Comparison of ENCODE assay signal across 8 cellular contexts in the genomic region with DNA sequence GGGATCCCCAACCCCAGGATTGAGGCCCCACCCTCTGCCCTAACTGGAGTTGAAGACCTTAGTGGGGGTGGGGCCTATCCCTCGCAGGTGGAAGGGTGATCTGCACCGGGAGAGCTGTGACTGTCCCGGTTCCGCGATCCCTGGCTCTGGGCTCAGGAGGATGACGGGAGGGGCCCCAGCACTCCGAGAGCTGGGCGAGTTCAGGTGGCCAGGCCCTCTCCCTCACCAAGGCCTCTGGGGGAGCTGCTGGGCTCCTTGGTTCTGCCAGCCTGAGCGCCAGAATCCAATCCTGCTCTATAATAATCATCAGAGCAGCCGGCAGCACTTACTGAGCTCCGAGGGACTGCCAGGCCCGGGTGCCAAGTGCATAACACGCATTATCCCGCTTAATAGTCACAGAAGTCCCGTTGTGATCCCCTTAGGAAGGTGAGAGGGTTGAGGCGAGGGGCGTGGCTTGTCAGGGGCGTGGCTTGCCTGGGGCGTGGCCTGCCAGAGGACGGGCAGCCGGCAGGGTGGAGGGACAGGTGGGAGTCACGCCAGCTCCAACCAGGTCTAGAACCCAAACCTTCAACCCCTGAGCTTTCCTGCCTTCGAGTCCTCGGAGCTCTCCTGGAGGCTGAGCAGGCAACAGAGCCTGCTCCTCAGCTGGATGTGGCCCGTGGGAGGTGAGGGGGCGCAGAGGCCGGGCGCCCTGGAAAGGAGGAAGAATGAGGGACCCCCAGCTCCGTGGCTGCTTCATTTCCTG. TPM values are rescaled to one million over a fixed set of nuclear protein-coding genes. Genes with fewer than 3 reads are reported as not detected.
DNase-seq lines count a peak whose midpoint lies in the region; ATAC-seq and TF ChIP-seq lines count a peak whose summit lies in the region.

No MANE protein-coding gene starts in this region.

- H3K27ac Mint-ChIP-seq in natural killer cell treated with Interleukin-12 subunit alpha and Interleukin-12 subunit beta and Interleukin-15 and Interleukin-18, amount 100 ng/mL, for 72 hours, result no peak overlapping the region
- no peak overlapping the region for H3K27ac Mint-ChIP-seq in stimulated activated naive CD8-positive, alpha-beta T cell treated with anti-CD3 and anti-CD28 coated beads, Interleukin-15, Interleukin-2, amounts not matched to agents 100 ng/mL and 50 ng/mL, for 24 hours

- peaks cover 32 to 38% of the 10 kb centered on the region in 2 donors for H3K27me3 Mint-ChIP-seq in natural killer cell treated with Interleukin-12 subunit alpha and Interleukin-12 subunit beta and Interleukin-15 and Interleukin-18, amount 100 ng/mL, for 72 hours
- H3K27me3 Mint-ChIP-seq in stimulated activated naive CD8-positive, alpha-beta T cell treated with anti-CD3 and anti-CD28 coated beads, Interleukin-15, Interleukin-2, amounts not matched to agents 100 ng/mL and 50 ng/mL, for 24 hours, result peaks cover 30% of the 10 kb centered on the region

- peaks cover 5 to 7% of the 10 kb centered on the region in 2 donors for H3K4me1 Mint-ChIP-seq in natural killer cell treated with Interleukin-12 subunit alpha and Interleukin-12 subunit beta and Interleukin-15 and Interleukin-18, amount 100 ng/mL, for 72 hours (ENCODE audit: low read depth in 2 of 2)
- peaks cover 12% of the 10 kb centered on the region for H3K4me1 Mint-ChIP-seq in stimulated activated naive CD8-positive, alpha-beta T cell treated with anti-CD3 and anti-CD28 coated beads, Interleukin-15, Interleukin-2, amounts not matched to agents 100 ng/mL and 50 ng/mL, for 24 hours (ENCODE audit: low read depth)

- peak; percentile 11 for DNase-seq in DMS79 (lab: John Stamatoyannopoulos, UW)
- DNase-seq in NCI-H2171 treated with DMSO at 0.1 percent for 48 hours (lab: John Stamatoyannopoulos, UW), result peak; percentile 73
- peak; percentile 85 for DNase-seq in activated CD8-positive, alpha-beta memory T cell treated with anti-CD3 and anti-CD28 coated beads, Interleukin-2, amount 50 U/mL, for 48 hours
- peak; percentile 47 for DNase-seq in epithelial cell of esophagus (ENCODE audit: low read depth)
- no peak for DNase-seq in natural killer cell treated with Interleukin-12 subunit alpha and Interleukin-12 subunit beta and Interleukin-15 and Interleukin-18, amount 100 ng/mL, for 72 hours (ENCODE audit: low spot score)
- no peak for DNase-seq in superior temporal gyrus (ENCODE audit: extremely low spot score)
- DNase-seq in GF-D8 (lab: John Stamatoyannopoulos, UW), result no peak

- H3K4me3 ChIP-seq in epithelial cell of esophagus (ENCODE audit: low read length), result peak overlapping the region; percentile 39

- peak; percentile 33 for TF ChIP-seq CTCF in epithelial cell of esophagus (IDR thresholded peaks at IDR 0.05; ENCODE audit: insufficient read depth, low read depth, low read length, missing control alignments)

- no peaks in the 10 kb centered on the region for H3K36me3 Mint-ChIP-seq in natural killer cell treated with Interleukin-12 subunit alpha and Interleukin-12 subunit beta and Interleukin-15 and Interleukin-18, amount 100 ng/mL, for 72 hours
- no peaks in the 10 kb centered on the region for H3K36me3 Mint-ChIP-seq in stimulated activated naive CD8-positive, alpha-beta T cell treated with anti-CD3 and anti-CD28 coated beads, Interleukin-15, Interleukin-2, amounts not matched to agents 100 ng/mL and 50 ng/mL, for 24 hours (ENCODE audit: low read depth)

- H3K9me3 Mint-ChIP-seq in natural killer cell treated with Interleukin-12 subunit alpha and Interleukin-12 subunit beta and Interleukin-15 and Interleukin-18, amount 100 ng/mL, for 72 hours, result no peaks in the 10 kb centered on the region
- no peaks in the 10 kb centered on the region for H3K9me3 Mint-ChIP-seq in stimulated activated naive CD8-positive, alpha-beta T cell treated with anti-CD3 and anti-CD28 coated beads, Interleukin-15, Interleukin-2, amounts not matched to agents 100 ng/mL and 50 ng/mL, for 24 hours

- H3K4me3 Mint-ChIP-seq in natural killer cell treated with Interleukin-12 subunit alpha and Interleukin-12 subunit beta and Interleukin-15 and Interleukin-18, amount 100 ng/mL, for 72 hours, result peak overlapping the region; percentile 42
- H3K4me3 Mint-ChIP-seq in stimulated activated naive CD8-positive, alpha-beta T cell treated with anti-CD3 and anti-CD28 coated beads, Interleukin-15, Interleukin-2, amounts not matched to agents 100 ng/mL and 50 ng/mL, for 24 hours, result peak overlapping the region; percentile 55

- ATAC-seq in natural killer cell treated with Interleukin-12 subunit alpha and Interleukin-12 subunit beta and Interleukin-15 and Interleukin-18, amount 100 ng/mL, for 72 hours, result peak in 1 of 2 donors; percentile 72

RNA-seq across cellular contexts. Expression of a gene that starts 7.2 kb away (rescaled TPM):
- total RNA-seq in natural killer cell treated with Interleukin-12 subunit alpha and Interleukin-12 subunit beta and Interleukin-15 and Interleukin-18, amount 100 ng/mL, for 72 hours, result not detected

Comparison
In these comparisons a context has a peak if more than half of its experiments do, and no peak if none do; other contexts are left out.
1. DNase-seq: peak in DMS79 (single experiment), NCI-H2171 treated with DMSO at 0.1 percent for 48 hours (single experiment), activated CD8-positive, alpha-beta memory T cell treated with anti-CD3 and anti-CD28 coated beads, Interleukin-2, amount 50 U/mL, for 48 hours (single experiment) and epithelial cell of esophagus (single experiment); none in natural killer cell treated with Interleukin-12 subunit alpha and Interleukin-12 subunit beta and Interleukin-15 and Interleukin-18, amount 100 ng/mL, for 72 hours (single experiment), superior temporal gyrus (single experiment) and GF-D8 (single experiment).